In genomic region chr21:34100337-34100736, GRCh38 we compare ENCODE assay signal across 15 cellular contexts. TPM values are rescaled to one million over a fixed set of nuclear protein-coding genes. Genes with fewer than 3 reads are reported as not detected.
DNase-seq lines count a peak whose midpoint lies in the region; ATAC-seq, FAIRE-seq and TF ChIP-seq lines count a peak whose summit lies in the region.
"Had no signal": no experiment of that assay in that cellular context is flagged by ENCODE, and none has a peak within 500 bp of the region (broad histone marks: within the 10 kb centered on the region; RNA-seq: fewer than 3 reads in every experiment).

No MANE protein-coding gene starts in this region.

- DNase-seq in GM12891 (ENCODE audit: insufficient read length, low spot score) (no peak), Karpas-422 (no peak), endodermal cell (no peak), neural progenitor cell (ENCODE audit: low spot score) (peak; percentile 71), activated T-cell treated with anti-CD3 and anti-CD28 coated beads for 4 hours (no peak), RKO (ENCODE audit: low spot score) (no peak)
- DNase-seq: ACHN; CD4-positive, CD25-positive, alpha-beta regulatory T cell; DMS53; GF-D8 had no signal

- H3K4me1 Mint-ChIP-seq in endodermal cell (peaks cover 37% of the 10 kb centered on the region), neural progenitor cell (peaks cover 29% of the 10 kb centered on the region)

- no peak overlapping the region for H3K27ac Mint-ChIP-seq in endodermal cell
- no peak overlapping the region for H3K27ac Mint-ChIP-seq in neural progenitor cell

- peaks cover 83% of the 10 kb centered on the region for H3K4me1 ChIP-seq in Karpas-422 (ENCODE audit: low read length)
- H3K4me1 ChIP-seq in endodermal cell (ENCODE audit: control insufficient read depth, insufficient read depth, low read length): peaks cover 16% of the 10 kb centered on the region
- H3K4me1 ChIP-seq in neural progenitor cell: peaks cover 60% of the 10 kb centered on the region

- H3K27me3 ChIP-seq in Karpas-422 (ENCODE audit: low read length) (no peaks in the 10 kb centered on the region), endodermal cell (ENCODE audit: control insufficient read depth, insufficient read depth, low read length, poor library complexity, severe bottlenecking) (no peaks in the 10 kb centered on the region), neural progenitor cell (no peaks in the 10 kb centered on the region)
- H3K27me3 ChIP-seq: BLaER1 treated with 17β-estradiol and CSF1 and Interleukin-3, amounts not matched to agents 10 nM and 100 nM had no signal

- TF ChIP-seq POLR2A in GM12891 (IDR thresholded peaks at IDR 0.05; ENCODE audit: low read depth, low read length): no peak

- H3K9me3 Mint-ChIP-seq in endodermal cell (no peaks in the 10 kb centered on the region), neural progenitor cell (peaks cover 9% of the 10 kb centered on the region)
- H3K9me3 Mint-ChIP-seq: CD4-positive, CD25-positive, alpha-beta regulatory T cell had no signal

- no peak for ATAC-seq in GM21723 (IDR thresholded peaks at IDR 0.05; ENCODE audit: unreplicated experiment)
- ATAC-seq: HCT116 had no signal

- no peaks in the 10 kb centered on the region for H3K9me2 ChIP-seq in Karpas-422 (replicated peaks; ENCODE audit: insufficient read depth, low read length)

- 77% methylated on average over 2 of the region's 2 CpGs; no CpG with 5 or more reads in 1 of the 2 experiments for WGBS in endodermal cell (ENCODE audit: insufficient coverage in 1 of 2, insufficient read length in 1 of 2), 2 experiments

- no peak for TF ChIP-seq CTCF in endodermal cell (conservative IDR thresholded peaks at IDR 0.05)
- TF ChIP-seq CTCF in neural progenitor cell (IDR thresholded peaks at IDR 0.05): no peak

- H3F3A ChIP-seq in neural progenitor cell (ENCODE audit: low read depth): peaks cover 30% of the 10 kb centered on the region

- H3K27me3 Mint-ChIP-seq in endodermal cell (ENCODE audit: insufficient read depth): no peaks in the 10 kb centered on the region
- peaks cover under 1% of the 10 kb centered on the region for H3K27me3 Mint-ChIP-seq in neural progenitor cell (ENCODE audit: insufficient read depth, low read depth)
- H3K27me3 Mint-ChIP-seq: CD4-positive, CD25-positive, alpha-beta regulatory T cell had no signal

- peak; percentile 16 for FAIRE-seq in GM12891 (lab: Jason Lieb, UNC)
- FAIRE-seq: H54 had no signal

- peaks cover 10% of the 10 kb centered on the region; the same call in 1 of the 2 replicates for H4K20me1 ChIP-seq in Karpas-422 (ENCODE audit: insufficient read depth, low read depth, low read length)
- H4K20me1 ChIP-seq in neural progenitor cell (ENCODE audit: low read depth): peaks cover 100% of the 10 kb centered on the region

- H3K4me3 Mint-ChIP-seq in endodermal cell (no peak overlapping the region), neural progenitor cell (no peak overlapping the region)

- H2AFZ ChIP-seq in Karpas-422 (ENCODE audit: low read length) (no peak overlapping the region), neural progenitor cell (replicated peaks) (no peak overlapping the region)

- no peak overlapping the region for H3K9ac ChIP-seq in Karpas-422 (ENCODE audit: low read length)
- no peak overlapping the region for H3K9ac ChIP-seq in endodermal cell (ENCODE audit: extremely low read depth, low read length, poor library complexity, severe bottlenecking)
- no peak overlapping the region for H3K9ac ChIP-seq in neural progenitor cell
- H3K9ac ChIP-seq: BLaER1 treated with 17β-estradiol and CSF1 and Interleukin-3, amounts not matched to agents 10 nM and 100 nM had no signal

- peaks cover 64% of the 10 kb centered on the region for H3K36me3 Mint-ChIP-seq in endodermal cell (ENCODE audit: low read depth)
- peaks cover 81% of the 10 kb centered on the region for H3K36me3 Mint-ChIP-seq in neural progenitor cell

- H3K4me2 ChIP-seq in Karpas-422 (ENCODE audit: low read depth, low read length, poor library complexity, severe bottlenecking) (no peak overlapping the region), neural progenitor cell (peak overlapping the region; percentile 73)
- H3K4me2 ChIP-seq: BLaER1 treated with 17β-estradiol and CSF1 and Interleukin-3, amounts not matched to agents 10 nM and 100 nM had no signal

- H3K36me3 ChIP-seq in Karpas-422 (ENCODE audit: insufficient read depth, low read length) (peaks cover 70% of the 10 kb centered on the region), endodermal cell (ENCODE audit: control insufficient read depth, insufficient read depth, low read length) (peaks cover 92% of the 10 kb centered on the region), neural progenitor cell (no peaks in the 10 kb centered on the region)

- H3K79me2 ChIP-seq in Karpas-422 (ENCODE audit: low read length) (peaks cover 100% of the 10 kb centered on the region), neural progenitor cell (ENCODE audit: low read depth) (peaks cover 100% of the 10 kb centered on the region)

- H3K9me3 ChIP-seq in Karpas-422 (ENCODE audit: low read length) (no peaks in the 10 kb centered on the region), endodermal cell (ENCODE audit: control insufficient read depth, low read length) (no peaks in the 10 kb centered on the region), neural progenitor cell (ENCODE audit: low read depth) (no peaks in the 10 kb centered on the region)

- H3K27ac ChIP-seq in Karpas-422 (ENCODE audit: low read length): peak overlapping the region; percentile 9; the same call in 1 of the 2 replicates
- H3K27ac ChIP-seq in endodermal cell (ENCODE audit: low read depth, low read length): peak overlapping the region; percentile 21
- H3K27ac ChIP-seq in neural progenitor cell: peak overlapping the region; percentile 57
- H3K27ac ChIP-seq: BLaER1 treated with 17β-estradiol and CSF1 and Interleukin-3, amounts not matched to agents 10 nM and 100 nM; HL-60 had no signal

- H3K4me3 ChIP-seq in Karpas-422 (ENCODE audit: low read length) (no peak overlapping the region), endodermal cell (ENCODE audit: low read length) (peak overlapping the region; percentile 6), neural progenitor cell (peak overlapping the region; percentile 30)
- H3K4me3 ChIP-seq: BLaER1 treated with 17β-estradiol and CSF1 and Interleukin-3, amounts not matched to agents 10 nM and 100 nM had no signal

TF ChIP-seq in GM12891, 5 proteins besides CTCF, POLR2A, EP300 and RAD21:
- TF ChIP-seq SPI1 (IDR thresholded peaks at IDR 0.05; ENCODE audit: low read depth, low read length) (no peak), TAF1 (IDR thresholded peaks at IDR 0.05; ENCODE audit: low read depth, low read length) (no peak)

RNA-seq across cellular contexts. Expression of gene MRPS6, which starts 27.0 kb away (rescaled TPM):
- polyA plus RNA-seq in GM12891 (2012; ENCODE audit: low read depth, missing spikeins): 91.7 TPM
- total RNA-seq in Karpas-422 (2014; rRNA removed; shearing (Covaris generic); ENCODE audit: low replicate concordance): 28.4 and 56.8 TPM in 2 replicates
- total RNA-seq in endodermal cell (100 to 1,000 TPM; 221 to 282 TPM), neural progenitor cell (ENCODE audit: low replicate concordance) (67.5 and 108 TPM in 2 replicates)
- 154 TPM for polyA plus RNA-seq in endodermal cell (2013, experiment 1 of 2)
- polyA plus RNA-seq in endodermal cell (2013, experiment 2 of 2): 161 TPM

RNA-seq across cellular contexts. Expression of gene SLC5A3, which starts 27.0 kb away (rescaled TPM):
- polyA plus RNA-seq in GM12891 (2012; ENCODE audit: low read depth, missing spikeins): 3.3 TPM
- total RNA-seq in Karpas-422 (2014; rRNA removed; shearing (Covaris generic); ENCODE audit: low replicate concordance): 23.7 and 55.0 TPM in 2 replicates
- total RNA-seq in endodermal cell: 10 to 100 TPM; 41.9 to 57.2 TPM
- 13.8 TPM for polyA plus RNA-seq in endodermal cell (2013, experiment 1 of 2)
- 13.9 TPM for polyA plus RNA-seq in endodermal cell (2013, experiment 2 of 2)
- 31.8 and 44.3 TPM in 2 replicates for total RNA-seq in neural progenitor cell (ENCODE audit: low replicate concordance)
